In the genomic region with DNA sequence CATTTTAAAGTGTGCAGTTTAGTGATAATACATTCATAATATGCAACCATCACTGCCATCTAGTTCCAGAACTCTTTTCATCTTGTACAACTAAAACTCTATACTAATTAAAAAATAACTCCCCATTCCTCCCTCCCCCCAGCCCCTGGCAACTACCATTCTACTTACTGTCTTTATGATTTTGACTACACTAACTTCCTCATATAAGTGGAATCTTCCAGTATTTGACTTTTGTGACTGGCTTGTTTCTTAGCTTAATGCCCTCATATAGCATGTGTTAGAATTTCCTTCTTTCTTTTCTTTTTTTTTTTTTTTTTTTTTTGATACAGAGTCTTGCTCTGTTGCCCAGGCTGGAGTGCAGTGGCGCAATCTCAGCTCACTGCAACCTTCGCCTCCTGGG, we compare ENCODE assay signal across 16 cellular contexts. TPM values are rescaled to one million over a fixed set of nuclear protein-coding genes. Genes with fewer than 3 reads are reported as not detected.
DNase-seq lines count a peak whose midpoint lies in the region; ATAC-seq, FAIRE-seq and TF ChIP-seq lines count a peak whose summit lies in the region.
"Had no signal": no experiment of that assay in that cellular context is flagged by ENCODE, and none has a peak within 500 bp of the region (broad histone marks: within the 10 kb centered on the region; RNA-seq: fewer than 3 reads in every experiment).

No MANE protein-coding gene starts in this region.

- no peaks in the 10 kb centered on the region for H3K27me3 ChIP-seq in MG63
- H3K27me3 ChIP-seq: brain microvascular endothelial cell, neutrophil, stomach had no signal

- CTCF ChIA-PET in activated CD8-positive, alpha-beta memory T cell treated with anti-CD3 and anti-CD28 coated beads, Interleukin-2, amount 10 ng/mL, durations not matched to agents 7 days and 5 days (lab: Charles Lee), result interaction anchor here (0.7 to 5.0 kb wide), 2 partner anchors 37 to 215 kb away, joined by 3 to 29 read pairs; no protein-coding TSS in a partner anchor

- no peak for ATAC-seq in activated CD8-positive, alpha-beta memory T cell treated with anti-CD3 and anti-CD28 coated beads, Interleukin-2, amount 10 ng/mL, durations not matched to agents 7 days and 5 days

- no peak overlapping the region for H3K27ac Mint-ChIP-seq in activated CD8-positive, alpha-beta memory T cell treated with anti-CD3 and anti-CD28 coated beads, Interleukin-2, amount 10 ng/mL, durations not matched to agents 7 days and 5 days
- H3K27ac Mint-ChIP-seq in brain (peak overlapping the region in 4 of 5 experiments; percentile 100), progenitor cell of endocrine pancreas (no peak overlapping the region)

- peaks cover 2% of the 10 kb centered on the region for H3K36me3 Mint-ChIP-seq in activated CD8-positive, alpha-beta memory T cell treated with anti-CD3 and anti-CD28 coated beads, Interleukin-2, amount 10 ng/mL, durations not matched to agents 7 days and 5 days
- H3K36me3 Mint-ChIP-seq in brain, result no peaks in the 10 kb centered on the region
- H3K36me3 Mint-ChIP-seq in progenitor cell of endocrine pancreas (ENCODE audit: insufficient read depth), result no peaks in the 10 kb centered on the region

- TF ChIP-seq CTCF in brain (conservative IDR thresholded peaks at IDR 0.05) (no peak), progenitor cell of endocrine pancreas (IDR thresholded peaks at IDR 0.05; ENCODE audit: unreplicated experiment) (no peak)

- H3K4me3 ChIP-seq in MG63, result peak overlapping the region; percentile 95

- no peak for FAIRE-seq in RCC 7860 (lab: Jason Lieb, UNC)
- FAIRE-seq: islet of Langerhans had no signal

- H3K4me1 Mint-ChIP-seq in activated CD8-positive, alpha-beta memory T cell treated with anti-CD3 and anti-CD28 coated beads, Interleukin-2, amount 10 ng/mL, durations not matched to agents 7 days and 5 days, result peaks cover 59% of the 10 kb centered on the region
- H3K4me1 Mint-ChIP-seq in brain (peaks cover 49% of the 10 kb centered on the region), progenitor cell of endocrine pancreas (ENCODE audit: low read depth) (peaks cover 18% of the 10 kb centered on the region)

- H3K9me3 ChIP-seq in MG63, result no peaks in the 10 kb centered on the region
- H3K9me3 ChIP-seq: neutrophil, stomach had no signal

- H3K4me3 Mint-ChIP-seq in activated CD8-positive, alpha-beta memory T cell treated with anti-CD3 and anti-CD28 coated beads, Interleukin-2, amount 10 ng/mL, durations not matched to agents 7 days and 5 days, result peak overlapping the region; percentile 22
- peak overlapping the region; percentile 93 to 99 (median 97) for H3K4me3 Mint-ChIP-seq in brain
- peak overlapping the region; percentile 26 for H3K4me3 Mint-ChIP-seq in progenitor cell of endocrine pancreas (ENCODE audit: low read depth)

- H3K27me3 Mint-ChIP-seq in activated CD8-positive, alpha-beta memory T cell treated with anti-CD3 and anti-CD28 coated beads, Interleukin-2, amount 10 ng/mL, durations not matched to agents 7 days and 5 days, result no peaks in the 10 kb centered on the region
- peaks cover 21% of the 10 kb centered on the region for H3K27me3 Mint-ChIP-seq in brain
- H3K27me3 Mint-ChIP-seq in progenitor cell of endocrine pancreas, result no peaks in the 10 kb centered on the region

- peaks cover 11% of the 10 kb centered on the region; the same call in 1 of the 2 replicates for H3K36me3 ChIP-seq in MG63
- H3K36me3 ChIP-seq: brain microvascular endothelial cell, neutrophil, stomach had no signal

- no peaks in the 10 kb centered on the region for H3K9me3 Mint-ChIP-seq in activated CD8-positive, alpha-beta memory T cell treated with anti-CD3 and anti-CD28 coated beads, Interleukin-2, amount 10 ng/mL, durations not matched to agents 7 days and 5 days (ENCODE audit: low read depth)
- H3K9me3 Mint-ChIP-seq in brain (no peaks in the 10 kb centered on the region), progenitor cell of endocrine pancreas (ENCODE audit: low read depth) (no peaks in the 10 kb centered on the region)

- DNase-seq in activated CD8-positive, alpha-beta memory T cell treated with anti-CD3 and anti-CD28 coated beads, Interleukin-2, amount 10 ng/mL, durations not matched to agents 7 days and 5 days, result no peak
- DNase-seq in activated CD8-positive, alpha-beta memory T cell treated with anti-CD3 and anti-CD28 coated beads, Interleukin-2, amount 50 U/mL, for 4 hours, result no peak
- DNase-seq in MG63 (no peak), progenitor cell of endocrine pancreas (ENCODE audit: low spot score, unreplicated experiment) (no peak), putamen (ENCODE audit: low spot score) (no peak), RCC 7860 (ENCODE audit: low spot score) (no peak), DMS53 (lab: John Stamatoyannopoulos, UW) (no peak)
- DNase-seq: activated CD8-positive, alpha-beta memory T cell treated with anti-CD3 and anti-CD28 coated beads for 24 hours; brain microvascular endothelial cell; KG1; NCI-H226; stimulated activated CD4-positive, alpha-beta T cell treated with anti-CD3 and anti-CD28 coated beads, Interleukin-1b, Interleukin-23, amount 100 ng/mL, for 48 hours; stomach had no signal

RNA-seq across cellular contexts. Expression of a gene that starts 1.4 kb away (rescaled TPM):
- 10 to 100 TPM; 47.7 to 53.6 TPM for total RNA-seq in activated CD8-positive, alpha-beta memory T cell treated with anti-CD3 and anti-CD28 coated beads, Interleukin-2, amount 10 ng/mL, durations not matched to agents 7 days and 5 days
- 19.4 and 25.8 TPM in 2 replicates for total RNA-seq in MG63 (2014; rRNA removed; shearing (Covaris generic); ENCODE audit: low replicate concordance)
- 19.1 TPM for polyA plus RNA-seq in brain (ENCODE audit: insufficient read depth, low read depth, low replicate concordance)
- total RNA-seq in progenitor cell of endocrine pancreas, result 49.8 and 52.5 TPM in 2 replicates

RNA-seq across cellular contexts. Expression of a gene that starts 25.4 kb away (rescaled TPM):
- total RNA-seq in activated CD8-positive, alpha-beta memory T cell treated with anti-CD3 and anti-CD28 coated beads, Interleukin-2, amount 10 ng/mL, durations not matched to agents 7 days and 5 days, result 10 to 100 TPM; 45.5 to 46.2 TPM
- 30.9 and 114 TPM in 2 replicates for total RNA-seq in MG63 (2014; rRNA removed; shearing (Covaris generic); ENCODE audit: low replicate concordance)
- polyA plus RNA-seq in brain (ENCODE audit: insufficient read depth, low read depth, low replicate concordance), result 33.5 TPM
- 68.8 and 69.6 TPM in 2 replicates for total RNA-seq in progenitor cell of endocrine pancreas

Comparison
In these comparisons a context has a peak if more than half of its experiments do, and no peak if none do; other contexts are left out.
1. H3K27ac Mint-ChIP-seq: peak in brain (4 of 5); none in activated CD8-positive, alpha-beta memory T cell treated with anti-CD3 and anti-CD28 coated beads, Interleukin-2, amount 10 ng/mL, durations not matched to agents 7 days and 5 days (single experiment) and progenitor cell of endocrine pancreas (single experiment).
2. H3K4me3 Mint-ChIP-seq: peak in every context shown above with its lines; median percentile 97 in brain; 26 in progenitor cell of endocrine pancreas; 22 in activated CD8-positive, alpha-beta memory T cell treated with anti-CD3 and anti-CD28 coated beads, Interleukin-2, amount 10 ng/mL, durations not matched to agents 7 days and 5 days.